In the genomic region with DNA sequence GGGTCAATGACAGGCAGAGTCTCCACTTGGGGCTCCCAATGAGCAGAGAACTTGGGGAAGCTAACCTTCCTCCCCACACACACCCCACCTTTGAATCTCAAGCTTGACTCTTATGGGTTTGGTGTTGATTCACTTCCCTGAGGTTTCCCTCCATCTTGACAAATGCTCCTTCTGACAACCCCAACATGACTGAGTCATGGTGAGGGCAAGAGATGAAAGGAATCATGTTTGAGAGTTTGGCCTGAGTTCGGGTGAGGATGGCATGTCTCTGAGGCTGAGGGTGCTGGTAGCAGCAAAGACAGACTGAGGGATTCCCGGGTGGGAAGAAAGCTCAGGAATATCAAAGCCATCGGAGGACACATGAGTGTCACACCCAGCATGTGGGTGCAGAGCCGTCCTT, we compare ENCODE assay signal across 15 cellular contexts. TPM values are rescaled to one million over a fixed set of nuclear protein-coding genes. Genes with fewer than 3 reads are reported as not detected.
"Had no signal": no experiment of that assay in that cellular context is flagged by ENCODE, and none has a peak within 500 bp of the region (broad histone marks: within the 10 kb centered on the region; RNA-seq: fewer than 3 reads in every experiment).

No MANE protein-coding gene starts in this region.

- H3K9me3 ChIP-seq: heart left ventricle, ovary, tibial nerve had no signal

- H3K36me3 Mint-ChIP-seq: activated CD4-positive, alpha-beta memory T cell treated with anti-CD3 and anti-CD28 coated beads for 36 hours had no signal

- H3K4me3 ChIP-seq: dorsolateral prefrontal cortex, heart left ventricle, ovary, skin epidermis, tibial nerve had no signal

- H3K36me3 ChIP-seq: heart left ventricle, ovary, tibial nerve had no signal

- DNase-seq: activated CD4-positive, alpha-beta memory T cell treated with anti-CD3 and anti-CD28 coated beads for 36 hours; activated gamma-delta T cell; activated T-cell treated with anti-CD3 and anti-CD28 coated beads, Interleukin-2, amount 50 U/mL, for 4 hours; dorsolateral prefrontal cortex; foreskin melanocyte; heart left ventricle; left ventricle myocardium superior; ovary; T-helper 9 cell had no signal

- H3K27ac Mint-ChIP-seq: activated CD4-positive, alpha-beta memory T cell treated with anti-CD3 and anti-CD28 coated beads for 36 hours; activated naive CD8-positive, alpha-beta T cell had no signal

- ATAC-seq: activated T-cell treated with anti-CD3 and anti-CD28 coated beads, Interleukin-2, amount 50 U/mL, for 4 hours; esophagus mucosa; heart left ventricle; left ventricle myocardium superior had no signal

- H3K27ac ChIP-seq: dorsolateral prefrontal cortex, heart left ventricle, ovary, skin epidermis had no signal

- H3K9me3 Mint-ChIP-seq: activated CD4-positive, alpha-beta memory T cell treated with anti-CD3 and anti-CD28 coated beads for 36 hours; activated T-cell treated with anti-CD3 and anti-CD28 coated beads, Interleukin-2, amount 50 U/mL, for 4 hours; neural crest cell had no signal

- H3K27me3 ChIP-seq: ovary, tibial nerve had no signal

- H3K4me3 Mint-ChIP-seq: activated CD4-positive, alpha-beta memory T cell treated with anti-CD3 and anti-CD28 coated beads for 36 hours; activated naive CD8-positive, alpha-beta T cell; activated T-cell treated with anti-CD3 and anti-CD28 coated beads, Interleukin-2, amount 50 U/mL, for 4 hours; neural crest cell had no signal

RNA-seq across cellular contexts. Expression of a gene that starts 18.7 kb away (rescaled TPM):
- total RNA-seq: activated CD4-positive, alpha-beta memory T cell treated with anti-CD3 and anti-CD28 coated beads for 36 hours; activated T-cell treated with anti-CD3 and anti-CD28 coated beads, Interleukin-2, amount 50 U/mL, for 4 hours; heart left ventricle; left ventricle myocardium superior; mesenteric fat pad; neural crest cell; ovary; tibial nerve had no signal
- polyA plus RNA-seq: heart left ventricle, ovary had no signal

RNA-seq across cellular contexts. Expression of a gene that starts 25.1 kb away (rescaled TPM):
- total RNA-seq: activated CD4-positive, alpha-beta memory T cell treated with anti-CD3 and anti-CD28 coated beads for 36 hours had no signal

RNA-seq across cellular contexts. Expression of a gene that starts 33.5 kb away (rescaled TPM):
- total RNA-seq: activated CD4-positive, alpha-beta memory T cell treated with anti-CD3 and anti-CD28 coated beads for 36 hours; activated T-cell treated with anti-CD3 and anti-CD28 coated beads, Interleukin-2, amount 50 U/mL, for 4 hours; dorsolateral prefrontal cortex; left ventricle myocardium superior; neural crest cell had no signal
- polyA plus RNA-seq: heart left ventricle, ovary had no signal

RNA-seq across cellular contexts. Expression of a gene that starts 34.5 kb away (rescaled TPM):
- total RNA-seq: activated CD4-positive, alpha-beta memory T cell treated with anti-CD3 and anti-CD28 coated beads for 36 hours; activated T-cell treated with anti-CD3 and anti-CD28 coated beads, Interleukin-2, amount 50 U/mL, for 4 hours; mesenteric fat pad; neural crest cell had no signal

RNA-seq across cellular contexts. Expression of a gene that starts 47.8 kb away (rescaled TPM):
- total RNA-seq: activated CD4-positive, alpha-beta memory T cell treated with anti-CD3 and anti-CD28 coated beads for 36 hours; activated T-cell treated with anti-CD3 and anti-CD28 coated beads, Interleukin-2, amount 50 U/mL, for 4 hours; left ventricle myocardium superior; mesenteric fat pad; neural crest cell had no signal
